17 cellular contexts compared by ENCODE assay signal in genomic region chr2:110820128-110820527, GRCh38.
A peak's percentile ranks its signal among the peaks of the same experiment; 100 is the strongest.
DNase-seq lines count a peak whose midpoint lies in the region; ATAC-seq, FAIRE-seq and TF ChIP-seq lines count a peak whose summit lies in the region.
"Had no signal": no experiment of that assay in that cellular context is flagged by ENCODE, and none has a peak within 500 bp of the region (broad histone marks: within the 10 kb centered on the region; RNA-seq: fewer than 3 reads in every experiment).

No MANE protein-coding gene starts in this region.

- H3K79me2 ChIP-seq in HepG2 (ENCODE audit: insufficient read depth, low read length): no peaks in the 10 kb centered on the region

- peaks cover 7% of the 10 kb centered on the region for H3K36me3 Mint-ChIP-seq in T-helper 17 cell (ENCODE audit: low read depth)
- H3K36me3 Mint-ChIP-seq in chondrocyte (ENCODE audit: low read depth): peaks cover 3% of the 10 kb centered on the region

- H3K4me1 ChIP-seq in upper lobe of right lung (no peaks in the 10 kb centered on the region), HepG2 (ENCODE audit: insufficient read depth, low read length) (no peaks in the 10 kb centered on the region)
- H3K4me1 ChIP-seq: Peyer's patch had no signal

- ATAC-seq in GM19438 (IDR thresholded peaks at IDR 0.05; ENCODE audit: low read depth, unreplicated experiment) (peak; percentile 58), T-helper 17 cell (no peak), upper lobe of right lung (peak; percentile 68), HepG2 (no peak)
- ATAC-seq: right cardiac atrium had no signal

- DNase-seq in Kasumi-1 (lab: John Stamatoyannopoulos, UW) (peak; percentile 52 to 65), T-helper 17 cell (no peak), upper lobe of right lung (no peak), HepG2 (ENCODE audit: low spot score) (no peak), NCI-H526 (lab: John Stamatoyannopoulos, UW) (no peak), chondrocyte (ENCODE audit: low spot score) (no peak)
- DNase-seq: activated CD4-positive, CD25-positive, alpha-beta regulatory T cell; DMS53; mesenchymal stem cell; NCI-H1930; NCI-H524; Peyer's patch; right cardiac atrium had no signal

- no peak for TF ChIP-seq RAD21 in HepG2 (CRISPR knock-in tag; IDR thresholded peaks at IDR 0.05)

- CTCF ChIA-PET in HepG2 (lab: Yijun Ruan, JAX; ENCODE audit: low intra/inter-chr PET ratio, low total read pairs): no interaction called here

- no peak for TF ChIP-seq EP300 in HepG2 (IDR thresholded peaks at IDR 0.05; ENCODE audit: low read depth in 2 of 2, low read length in 2 of 2)
- TF ChIP-seq EP300 in HepG2 (CRISPR knock-in tag; IDR thresholded peaks at IDR 0.05; ENCODE audit: borderline replicate concordance): no peak

- no peak for TF ChIP-seq POLR2A in HepG2 (IDR thresholded peaks at IDR 0.05; ENCODE audit: insufficient read depth in 1 of 2, low read depth in 2 of 2, low read length in 2 of 2)

- H3K27me3 Mint-ChIP-seq in T-helper 17 cell (peaks cover 16% of the 10 kb centered on the region), chondrocyte (ENCODE audit: low read depth) (peaks cover 36% of the 10 kb centered on the region)

- intact Hi-C loops in upper lobe of right lung (cut with DNase I): no loop called here
- intact Hi-C loops in HepG2 (cut with micrococcal nuclease; ENCODE audit: unreplicated experiment): no loop called here

- POLR2A ChIA-PET in HepG2 (lab: Yijun Ruan, JAX): no interaction called here

- H3K4me1 Mint-ChIP-seq in T-helper 17 cell: peaks cover 8% of the 10 kb centered on the region
- H3K4me1 Mint-ChIP-seq in chondrocyte (ENCODE audit: low read depth): no peaks in the 10 kb centered on the region

- H3K4me3 Mint-ChIP-seq in T-helper 17 cell (peak overlapping the region; percentile 43), chondrocyte (ENCODE audit: unreplicated experiment) (no peak overlapping the region)

- H4K20me1 ChIP-seq in HepG2 (ENCODE audit: insufficient read depth, low read length): no peaks in the 10 kb centered on the region

- H3K9me3 Mint-ChIP-seq in chondrocyte (ENCODE audit: low read depth): peaks cover 23% of the 10 kb centered on the region

- H3K9ac ChIP-seq in HepG2 (ENCODE audit: insufficient read depth, low read depth, low read length): no peak overlapping the region

- H3K4me3 ChIP-seq in upper lobe of right lung (no peak overlapping the region), HepG2 (replicated peaks in 1 of 3; ENCODE audit: insufficient read depth in 1 of 3, low read depth in 2 of 3, low read length in 3 of 3) (no peak overlapping the region)
- H3K4me3 ChIP-seq: coronary artery, Peyer's patch had no signal

- no TSS peak for BruUV-seq in HepG2 (replicated peaks; lab: Mats Ljungman, UMichigan)

- H3K27ac Mint-ChIP-seq in T-helper 17 cell: peak overlapping the region; percentile 41
- H3K27ac Mint-ChIP-seq in chondrocyte (ENCODE audit: unreplicated experiment): no peak overlapping the region

- no peak overlapping the region for H3K4me2 ChIP-seq in HepG2 (ENCODE audit: low read depth, low read length)

- H3K27me3 ChIP-seq in upper lobe of right lung (no peaks in the 10 kb centered on the region), HepG2 (ENCODE audit: control insufficient read depth in 1 of 2, insufficient read depth in 2 of 2, low read length in 2 of 2) (peaks cover 0 to 20% of the 10 kb centered on the region in 2 experiments; a peak in 2 of 5 replicates)
- H3K27me3 ChIP-seq: Peyer's patch had no signal

- FAIRE-seq in HepG2 (lab: Jason Lieb, UNC): no peak
- FAIRE-seq: astrocyte had no signal

- in situ Hi-C loops in HepG2 (cut with HindIII; ENCODE audit: extremely low pct_ligation_motif_present, low pct_unique_long_range_greater_than_20kb): loop anchor here (25.0 kb wide), 1 partner anchor 867 kb away; no protein-coding TSS in a partner anchor

- H3K36me3 ChIP-seq in upper lobe of right lung: no peaks in the 10 kb centered on the region
- no peaks in the 10 kb centered on the region for H3K36me3 ChIP-seq in HepG2 (replicated peaks in 1 of 2; ENCODE audit: control insufficient read depth in 1 of 2, insufficient read depth in 2 of 2, low read length in 2 of 2)
- H3K36me3 ChIP-seq: Peyer's patch had no signal

- WGBS in HepG2 (ENCODE audit: low lambda C conversion rate): 1% methylated on average over 2 of the region's 2 CpGs

- no peak overlapping the region for H2AFZ ChIP-seq in HepG2 (ENCODE audit: low read length)

- peaks cover 2% of the 10 kb centered on the region for H3K9me3 ChIP-seq in T-helper 17 cell (ENCODE audit: control insufficient read depth, low read length, poor library complexity, severe bottlenecking)
- no peaks in the 10 kb centered on the region for H3K9me3 ChIP-seq in upper lobe of right lung
- H3K9me3 ChIP-seq in HepG2 (ENCODE audit: low read length): 0 out of 2 replicates have a peak, but pooled peaks cover 4% of the 10 kb centered on the region

- H3K27ac ChIP-seq in upper lobe of right lung: no peak overlapping the region
- no peak overlapping the region for H3K27ac ChIP-seq in HepG2 (ENCODE audit: extremely low read length, insufficient read depth, low read length)
- H3K27ac ChIP-seq: C4-2B, coronary artery, Peyer's patch had no signal

- TF ChIP-seq CTCF in upper lobe of right lung (IDR thresholded peaks at IDR 0.05) (no peak), HepG2 (CRISPR knock-in tag; IDR thresholded peaks at IDR 0.05) (no peak), chondrocyte (IDR thresholded peaks at IDR 0.05) (no peak)

TF ChIP-seq in HepG2, 621 proteins besides CTCF, POLR2A, EP300 and RAD21:
- TF ChIP-seq HOXA3 (CRISPR knock-in tag; IDR thresholded peaks at IDR 0.05) (no peak), GATAD2A (CRISPR knock-in tag; IDR thresholded peaks at IDR 0.05) (no peak), ELF3 (CRISPR knock-in tag; IDR thresholded peaks at IDR 0.05) (no peak), SNAPC2 (CRISPR knock-in tag; IDR thresholded peaks at IDR 0.05) (no peak), THAP7 (CRISPR knock-in tag; IDR thresholded peaks at IDR 0.05) (no peak), ZNF180 (CRISPR knock-in tag; IDR thresholded peaks at IDR 0.05; ENCODE audit: borderline replicate concordance, low read depth) (no peak), ZNF382 (CRISPR knock-in tag; IDR thresholded peaks at IDR 0.05; ENCODE audit: borderline replicate concordance) (no peak), PCBP2 (optimal IDR thresholded peaks at IDR 0.05; ENCODE audit: low read depth, low read length, poor library complexity, severe bottlenecking) (no peak), ZFP36L1 (CRISPR knock-in tag; IDR thresholded peaks at IDR 0.05) (no peak)
TF ChIP-seq in HepG2: peak in this region for 0.

Comparison
In these comparisons a context has a peak if more than half of its experiments do, and no peak if none do; other contexts are left out.
1. ATAC-seq: peak in GM19438 (single experiment) and upper lobe of right lung (single experiment); none in T-helper 17 cell (single experiment) and HepG2 (single experiment).
2. DNase-seq: peak in Kasumi-1 (2 of 2); none in T-helper 17 cell (0 of 3), upper lobe of right lung (single experiment), HepG2 (single experiment), NCI-H526 (0 of 2) and chondrocyte (single experiment).